Comparison of ENCODE assay signal across 10 cellular contexts in genomic region chr10:71984798-71985388, GRCh38. TPM values are rescaled to one million over a fixed set of nuclear protein-coding genes. Genes with fewer than 3 reads are reported as not detected.
DNase-seq lines count a peak whose midpoint lies in the region; ATAC-seq and TF ChIP-seq lines count a peak whose summit lies in the region.
"Had no signal": no experiment of that assay in that cellular context is flagged by ENCODE, and none has a peak within 500 bp of the region (broad histone marks: within the 10 kb centered on the region; RNA-seq: fewer than 3 reads in every experiment).

No MANE protein-coding gene starts in this region.

- ATAC-seq in body of pancreas (no peak), GM18873 (IDR thresholded peaks at IDR 0.05; ENCODE audit: low FRiP score, unreplicated experiment) (no peak)

- no peak overlapping the region for H3K4me3 ChIP-seq in body of pancreas

- TF ChIP-seq CTCF in body of pancreas (IDR thresholded peaks at IDR 0.05) (no peak), type B pancreatic cell (conservative IDR thresholded peaks at IDR 0.05) (no peak)

- peak overlapping the region; percentile 61 for H3K27ac Mint-ChIP-seq in activated T-cell treated with anti-CD3 and anti-CD28 coated beads, Interleukin-2, amount 50 U/mL, for 24 hours
- peak overlapping the region; percentile 67 for H3K27ac Mint-ChIP-seq in type B pancreatic cell

- no peaks in the 10 kb centered on the region for H3K9me3 Mint-ChIP-seq in activated T-cell treated with anti-CD3 and anti-CD28 coated beads, Interleukin-2, amount 50 U/mL, for 24 hours
- H3K9me3 Mint-ChIP-seq in type B pancreatic cell, result peaks cover 3% of the 10 kb centered on the region

- no peaks in the 10 kb centered on the region for H3K36me3 Mint-ChIP-seq in activated T-cell treated with anti-CD3 and anti-CD28 coated beads, Interleukin-2, amount 50 U/mL, for 24 hours (ENCODE audit: low read depth)
- peaks cover 16% of the 10 kb centered on the region for H3K36me3 Mint-ChIP-seq in type B pancreatic cell

- no peaks in the 10 kb centered on the region for H3K9me3 ChIP-seq in body of pancreas

- no peak overlapping the region for H3K4me3 Mint-ChIP-seq in activated T-cell treated with anti-CD3 and anti-CD28 coated beads, Interleukin-2, amount 50 U/mL, for 24 hours
- no peak overlapping the region for H3K4me3 Mint-ChIP-seq in type B pancreatic cell

- no peaks in the 10 kb centered on the region for H3K27me3 Mint-ChIP-seq in activated T-cell treated with anti-CD3 and anti-CD28 coated beads, Interleukin-2, amount 50 U/mL, for 24 hours
- no peaks in the 10 kb centered on the region for H3K27me3 Mint-ChIP-seq in type B pancreatic cell

- 79 to 83% methylated on average over 9 of the region's 9 CpGs for WGBS in body of pancreas, 2 donors

- no peaks in the 10 kb centered on the region for H3K27me3 ChIP-seq in body of pancreas

- H3K36me3 ChIP-seq in body of pancreas (replicated peaks in 1 of 2; ENCODE audit: insufficient read depth in 1 of 2, low read depth in 2 of 2), result no peaks in the 10 kb centered on the region

- intact Hi-C loops in body of pancreas (cut with DNase I), result no loop called here

- no peak for DNase-seq in activated T-cell treated with anti-CD3 and anti-CD28 coated beads, Interleukin-2, amount 50 U/mL, for 24 hours
- no peak for DNase-seq in activated T-cell treated with anti-CD3 and anti-CD28 coated beads, Interleukin-2, amount 50 U/mL, for 48 hours
- no peak for DNase-seq in body of pancreas
- peak; percentile 26 for DNase-seq in myocyte (ENCODE audit: low read depth)
- no peak for DNase-seq in type B pancreatic cell (ENCODE audit: extremely low spot score, unreplicated experiment)
- no peak for DNase-seq in ureter (ENCODE audit: low spot score)
- no peak for DNase-seq in NCI-H774 (lab: John Stamatoyannopoulos, UW)
- DNase-seq: retina, SIG-M5 had no signal

- peaks cover 63% of the 10 kb centered on the region for H3K4me1 ChIP-seq in body of pancreas

- peaks cover 21% of the 10 kb centered on the region for H3K4me1 Mint-ChIP-seq in activated T-cell treated with anti-CD3 and anti-CD28 coated beads, Interleukin-2, amount 50 U/mL, for 24 hours (ENCODE audit: low read depth)
- peaks cover 48% of the 10 kb centered on the region for H3K4me1 Mint-ChIP-seq in type B pancreatic cell (ENCODE audit: unreplicated experiment)

- peak overlapping the region; percentile 23 to 92 (median 82) for H3K27ac ChIP-seq in body of pancreas

- TF ChIP-seq POLR2A in body of pancreas (IDR thresholded peaks at IDR 0.05), result no peak

RNA-seq across cellular contexts. Expression of gene CHST3, which starts 20.7 kb away (rescaled TPM):
- total RNA-seq in body of pancreas (10 to 100 TPM in 1 of 2 donors, 1 to 10 TPM in 1; 8.6 to 19.4 TPM), myocyte (49.3 and 57.5 TPM in 2 replicates), type B pancreatic cell (ENCODE audit: low replicate concordance) (11.8 and 21.7 TPM in 2 replicates), ureter (13.2 TPM)
- 81.8 TPM for polyA plus RNA-seq in myocyte (2012)
